In genomic region chr11:111269146-111269868, GRCh38 we compare ENCODE assay signal across 22 cellular contexts. TPM values are rescaled to one million over a fixed set of nuclear protein-coding genes. Genes with fewer than 3 reads are reported as not detected.
A peak's percentile ranks its signal among the peaks of the same experiment; 100 is the strongest.
DNase-seq lines count a peak whose midpoint lies in the region; ATAC-seq, FAIRE-seq and TF ChIP-seq lines count a peak whose summit lies in the region.
"Had no signal": no experiment of that assay in that cellular context is flagged by ENCODE, and none has a peak within 500 bp of the region (broad histone marks: within the 10 kb centered on the region; RNA-seq: fewer than 3 reads in every experiment).

No MANE protein-coding gene starts in this region.

- peaks cover 5 to 7% of the 10 kb centered on the region in 2 donors for H3K4me1 Mint-ChIP-seq in stimulated activated naive B cell treated with anti-CD40 and anti-IgM and Interleukin-4, amounts not matched to agents 10 μg/mL and 1 μg/mL and 100 μg/mL, for 72 hours
- H3K4me1 Mint-ChIP-seq: activated naive CD8-positive, alpha-beta T cell treated with anti-CD3 and anti-CD28 coated beads, Interleukin-2, amount 50 U/mL, for 24 hours; activated T-helper 17 cell treated with anti-CD3 and anti-CD28 coated beads, Interleukin-2, amount 50 U/mL, for 72 hours had no signal

- no peak overlapping the region for H3K14ac ChIP-seq in neuronal stem cell (ENCODE audit: low read length)

- H4K91ac ChIP-seq in neuronal stem cell (ENCODE audit: low read depth, low read length, poor library complexity), result no peak overlapping the region

- no peak overlapping the region for H2BK120ac ChIP-seq in neuronal stem cell (ENCODE audit: low read depth, low read length)

- H3K36me3 Mint-ChIP-seq in stimulated activated naive B cell treated with anti-CD40 and anti-IgM and Interleukin-4, amounts not matched to agents 10 μg/mL and 1 μg/mL and 100 μg/mL, for 72 hours, result no peaks in the 10 kb centered on the region

- no peak overlapping the region for H3K4me3 Mint-ChIP-seq in stimulated activated naive B cell treated with anti-CD40 and anti-IgM and Interleukin-4, amounts not matched to agents 10 μg/mL and 1 μg/mL and 100 μg/mL, for 72 hours
- H3K4me3 Mint-ChIP-seq: activated naive CD8-positive, alpha-beta T cell treated with anti-CD3 and anti-CD28 coated beads, Interleukin-2, amount 50 U/mL, for 24 hours; activated T-helper 17 cell treated with anti-CD3 and anti-CD28 coated beads, Interleukin-2, amount 50 U/mL, for 72 hours had no signal

- H3K9me3 ChIP-seq in neuronal stem cell (replicated peaks in 1 of 2; ENCODE audit: control insufficient read depth in 2 of 2, insufficient read depth in 1 of 2, low read depth in 1 of 2, low read length in 2 of 2) (no peaks in the 10 kb centered on the region), small intestine (ENCODE audit: control insufficient read depth, low read depth) (no peaks in the 10 kb centered on the region), Peyer's patch (no peaks in the 10 kb centered on the region)
- H3K9me3 ChIP-seq: mucosa of descending colon, SK-N-SH had no signal

- ATAC-seq in stimulated activated naive B cell treated with anti-CD40 and anti-IgM and Interleukin-4, amounts not matched to agents 10 μg/mL and 1 μg/mL and 100 μg/mL, for 72 hours (replicated peaks), result no peak
- ATAC-seq: activated naive CD8-positive, alpha-beta T cell treated with anti-CD3 and anti-CD28 coated beads, Interleukin-2, amount 50 U/mL, for 24 hours; activated T-helper 17 cell treated with anti-CD3 and anti-CD28 coated beads, Interleukin-2, amount 50 U/mL, for 72 hours; left colon; mucosa of descending colon; Panc1; right cardiac atrium had no signal

- no peak overlapping the region for H4K8ac ChIP-seq in neuronal stem cell (ENCODE audit: low read depth, low read length)

- no peak overlapping the region for H3K27ac Mint-ChIP-seq in stimulated activated naive B cell treated with anti-CD40 and anti-IgM and Interleukin-4, amounts not matched to agents 10 μg/mL and 1 μg/mL and 100 μg/mL, for 72 hours
- H3K27ac Mint-ChIP-seq: activated naive CD8-positive, alpha-beta T cell treated with anti-CD3 and anti-CD28 coated beads, Interleukin-2, amount 50 U/mL, for 24 hours; activated T-helper 17 cell treated with anti-CD3 and anti-CD28 coated beads, Interleukin-2, amount 50 U/mL, for 72 hours had no signal

- H2BK12ac ChIP-seq in neuronal stem cell (ENCODE audit: low read length), result no peak overlapping the region

- no peak overlapping the region for H3K18ac ChIP-seq in neuronal stem cell (ENCODE audit: low read length)

- H3K36me3 ChIP-seq in neuronal stem cell (replicated peaks in 1 of 2; ENCODE audit: control insufficient read depth in 2 of 2, insufficient read depth in 2 of 2, low read length in 2 of 2) (no peaks in the 10 kb centered on the region), small intestine (ENCODE audit: control insufficient read depth in 2 of 2, insufficient read depth in 2 of 2, low read length in 2 of 2) (no peaks in the 10 kb centered on the region), Peyer's patch (no peaks in the 10 kb centered on the region)

- WGBS in neuronal stem cell (ENCODE audit: extremely low coverage in 2 of 2, insufficient read length in 2 of 2, insufficient replicate concordance in 1 of 2), 2 donors, result no CpG with 5 or more reads among the region's 5 CpGs
- 58 to 61% (median 60%) methylated on average over 5 of the region's 5 CpGs for WGBS in small intestine, 3 donors

- H3K9ac ChIP-seq in neuronal stem cell (ENCODE audit: low read depth, low read length, poor library complexity), result no peak overlapping the region
- H3K9ac ChIP-seq: SK-N-SH had no signal

- H3K4ac ChIP-seq in neuronal stem cell (ENCODE audit: low read length), result no peak overlapping the region

- no peak overlapping the region for H2AK5ac ChIP-seq in neuronal stem cell (ENCODE audit: low read depth, low read length)

- no peak overlapping the region for H3K4me3 ChIP-seq in fibroblast of villous mesenchyme (ENCODE audit: low read depth, low read length)
- no peak overlapping the region for H3K4me3 ChIP-seq in neuronal stem cell (ENCODE audit: low read length in 2 of 2)
- H3K4me3 ChIP-seq in small intestine (ENCODE audit: low read depth in 1 of 2, low read length in 2 of 2), result no peak overlapping the region
- H3K4me3 ChIP-seq in Peyer's patch, result no peak overlapping the region
- H3K4me3 ChIP-seq: mucosa of descending colon had no signal

- no peak overlapping the region for H2BK15ac ChIP-seq in neuronal stem cell (ENCODE audit: low read length)

- TF ChIP-seq CTCF in fibroblast of villous mesenchyme (IDR thresholded peaks at IDR 0.05; ENCODE audit: insufficient read depth, low read depth, low read length) (no peak), Peyer's patch (IDR thresholded peaks at IDR 0.05) (no peak)

- no peak overlapping the region for H2AFZ ChIP-seq in neuronal stem cell (ENCODE audit: low read length)

- H3K4me1 ChIP-seq in neuronal stem cell (ENCODE audit: control insufficient read depth in 2 of 2, insufficient read depth in 1 of 2, low read depth in 1 of 2, low read length in 2 of 2) (peaks cover 0 to 3% of the 10 kb centered on the region in 2 donors), small intestine (ENCODE audit: control insufficient read depth in 2 of 2, insufficient read depth in 1 of 2, low read depth in 1 of 2, low read length in 1 of 2) (no peaks in the 10 kb centered on the region), Peyer's patch (no peaks in the 10 kb centered on the region)

- no peak for FAIRE-seq in small intestine (lab: Jason Lieb, UNC)
- FAIRE-seq: urothelium cell line had no signal

- H3K27ac ChIP-seq in neuronal stem cell (replicated peaks; ENCODE audit: low read length), result no peak overlapping the region
- no peak overlapping the region for H3K27ac ChIP-seq in small intestine (ENCODE audit: low read depth in 1 of 2, low read length in 1 of 2)
- H3K27ac ChIP-seq in Peyer's patch, result no peak overlapping the region
- H3K27ac ChIP-seq: HL-60 had no signal

- H3K79me1 ChIP-seq in neuronal stem cell (ENCODE audit: low read depth, low read length), result no peaks in the 10 kb centered on the region

- H2BK5ac ChIP-seq in neuronal stem cell (ENCODE audit: low read length), result no peak overlapping the region

- peak; percentile 2 for DNase-seq in EH (ENCODE audit: low read depth)
- peak; percentile 30 for DNase-seq in amniotic epithelial cell (ENCODE audit: low read depth)
- peak; percentile 5 for DNase-seq in fibroblast of villous mesenchyme (ENCODE audit: low read depth)
- peak; percentile 47 for DNase-seq in neuronal stem cell (ENCODE audit: low spot score)
- no peak for DNase-seq in small intestine
- no peak for DNase-seq in NCI-H510A (lab: John Stamatoyannopoulos, UW)
- no peak for DNase-seq in Peyer's patch
- no peak for DNase-seq in stimulated activated naive B cell treated with anti-CD40 and anti-IgM and Interleukin-4, amounts not matched to agents 10 μg/mL and 1 μg/mL and 100 μg/mL, for 72 hours
- DNase-seq: activated CD4-positive, alpha-beta T cell treated with anti-CD3 and anti-CD28 coated beads for 1 hour; activated naive CD8-positive, alpha-beta T cell treated with anti-CD3 and anti-CD28 coated beads, Interleukin-2, amount 50 U/mL, for 24 hours; foreskin fibroblast; H7; left colon; mucosa of descending colon; NCI-H2171 treated with DMSO at 0.1 percent for 48 hours; right cardiac atrium; SK-N-SH; stimulated activated CD4-positive, alpha-beta T cell treated with anti-CD3 and anti-CD28 coated beads, Interleukin-1b, Interleukin-23, amount 100 ng/mL, for 48 hours had no signal

- peaks cover 0 to 10% of the 10 kb centered on the region in 2 donors for H3K27me3 Mint-ChIP-seq in stimulated activated naive B cell treated with anti-CD40 and anti-IgM and Interleukin-4, amounts not matched to agents 10 μg/mL and 1 μg/mL and 100 μg/mL, for 72 hours
- H3K27me3 Mint-ChIP-seq: activated naive CD8-positive, alpha-beta T cell treated with anti-CD3 and anti-CD28 coated beads, Interleukin-2, amount 50 U/mL, for 24 hours had no signal

- H3K9me3 Mint-ChIP-seq in stimulated activated naive B cell treated with anti-CD40 and anti-IgM and Interleukin-4, amounts not matched to agents 10 μg/mL and 1 μg/mL and 100 μg/mL, for 72 hours, result no peaks in the 10 kb centered on the region
- H3K9me3 Mint-ChIP-seq: activated naive CD8-positive, alpha-beta T cell treated with anti-CD3 and anti-CD28 coated beads, Interleukin-2, amount 50 U/mL, for 24 hours; activated T-helper 17 cell treated with anti-CD3 and anti-CD28 coated beads, Interleukin-2, amount 50 U/mL, for 72 hours had no signal

- H3K23ac ChIP-seq in neuronal stem cell (ENCODE audit: low read depth, low read length, poor library complexity), result no peak overlapping the region

- H3K4me2 ChIP-seq in neuronal stem cell (ENCODE audit: insufficient read depth, low read length, poor library complexity, severe bottlenecking), result no peak overlapping the region
- H3K4me2 ChIP-seq: SK-N-SH had no signal

- no peak for TF ChIP-seq POLR2A in Peyer's patch (IDR thresholded peaks at IDR 0.05)

- H3K27me3 ChIP-seq in neuronal stem cell (ENCODE audit: control insufficient read depth in 3 of 3, insufficient read depth in 3 of 3, low read depth in 1 of 3, low read length in 3 of 3) (no peaks in the 10 kb centered on the region), small intestine (ENCODE audit: control insufficient read depth in 2 of 2, insufficient read depth in 2 of 2, low read length in 2 of 2) (no peaks in the 10 kb centered on the region), Peyer's patch (no peaks in the 10 kb centered on the region)

RNA-seq across cellular contexts. Expression of gene POU2AF2, which starts 23.8 kb away (rescaled TPM):
- total RNA-seq in fibroblast of villous mesenchyme (not detected in 2 replicates), Peyer's patch (1 to 10 TPM in 2 of 4 donors, not detected in 2; 1.2 to 4.4 TPM)
- polyA plus RNA-seq in neuronal stem cell (2013, experiment 1 of 2), result not detected
- not detected for polyA plus RNA-seq in neuronal stem cell (2013, experiment 2 of 2)
- polyA plus RNA-seq in small intestine, result 1 to 10 TPM in 2 of 3 donors, under 1 TPM in 1; 1.00 to 2.7 (median 1.4) TPM
- total RNA-seq: H7, right cardiac atrium had no signal
- polyA plus RNA-seq: right cardiac atrium had no signal

RNA-seq across cellular contexts. Expression of gene POU2AF3, which starts 29.0 kb away (rescaled TPM):
- not detected in 2 replicates for total RNA-seq in fibroblast of villous mesenchyme
- 2.2 TPM for polyA plus RNA-seq in neuronal stem cell (2013, experiment 1 of 2)
- polyA plus RNA-seq in neuronal stem cell (2013, experiment 2 of 2), result 2.2 TPM
- polyA plus RNA-seq in small intestine, result 1 to 10 TPM; 3.4 to 6.5 (median 6.2) TPM
- total RNA-seq in Peyer's patch, result 10 to 100 TPM in 3 of 4 donors, 1 to 10 TPM in 1; 2.5 to 14.9 (median 11.4) TPM
- total RNA-seq: activated T-helper 17 cell treated with anti-CD3 and anti-CD28 coated beads, Interleukin-2, amount 50 U/mL, for 72 hours had no signal

Comparison
In these comparisons a context has a peak if more than half of its experiments do, and no peak if none do; other contexts are left out.
1. DNase-seq: peak in EH (single experiment), amniotic epithelial cell (single experiment), fibroblast of villous mesenchyme (single experiment) and neuronal stem cell (single experiment); none in small intestine (single experiment), NCI-H510A (single experiment), Peyer's patch (0 of 3) and stimulated activated naive B cell treated with anti-CD40 and anti-IgM and Interleukin-4, amounts not matched to agents 10 μg/mL and 1 μg/mL and 100 μg/mL, for 72 hours (single experiment).